In the genomic region with DNA sequence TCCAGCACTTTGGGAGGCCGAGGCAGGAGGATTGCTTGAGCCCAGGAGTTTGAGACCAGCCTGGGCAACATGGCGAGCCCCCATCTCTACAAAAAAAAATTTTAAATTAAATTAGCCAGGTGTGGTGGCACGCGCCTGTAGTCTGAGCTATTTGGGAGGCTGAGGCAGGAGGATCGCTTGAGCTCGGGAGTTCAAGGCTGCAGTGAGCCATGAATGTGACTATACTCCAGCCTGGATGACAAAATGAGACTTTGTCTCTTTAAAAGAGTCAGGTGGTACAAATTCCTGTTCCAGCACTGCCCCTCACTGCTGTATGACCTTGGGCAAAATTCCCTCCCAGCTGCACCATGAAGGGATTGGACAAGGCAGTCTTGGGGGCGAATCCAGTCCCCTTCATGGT, we compare ENCODE assay signal across 9 cellular contexts. TPM values are rescaled to one million over a fixed set of nuclear protein-coding genes. Genes with fewer than 3 reads are reported as not detected.
"Had no signal": no experiment of that assay in that cellular context is flagged by ENCODE, and none has a peak within 500 bp of the region (broad histone marks: within the 10 kb centered on the region; RNA-seq: fewer than 3 reads in every experiment).

No MANE protein-coding gene starts in this region.

- FAIRE-seq: G401.6, GM12878, GM12891, GM12892, GM18507, GM19239 had no signal

- DNase-seq: GDM1, GF-D8 had no signal

- H3K4me3 ChIP-seq: GM12878 had no signal

- ATAC-seq: GM12878 had no signal

RNA-seq across cellular contexts. Expression of gene ASIP, which starts 33.5 kb away (rescaled TPM):
- total RNA-seq: G401, GM12878 had no signal
